Comparison of ENCODE assay signal across 16 cellular contexts in the genomic region with DNA sequence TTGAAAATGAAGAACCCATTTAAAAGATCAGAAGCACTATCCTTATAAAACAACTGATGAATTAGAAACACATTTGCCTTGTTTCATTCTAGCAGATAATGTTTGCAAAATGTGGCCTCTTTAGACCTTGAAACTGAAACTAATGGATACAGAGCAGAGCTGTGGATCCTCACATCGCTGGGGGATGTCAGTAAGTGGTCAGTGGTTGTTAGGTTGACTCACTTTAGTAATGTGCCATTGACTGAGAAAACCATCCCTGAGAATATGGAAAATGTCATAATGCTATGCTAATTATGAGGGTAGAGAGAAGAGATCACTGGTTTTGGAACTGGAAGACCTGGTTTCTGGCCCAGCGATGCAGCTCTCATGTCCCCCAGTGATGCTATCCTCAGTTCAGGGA.
DNase-seq lines count a peak whose midpoint lies in the region; ATAC-seq and TF ChIP-seq lines count a peak whose summit lies in the region.
"Had no signal": no experiment of that assay in that cellular context is flagged by ENCODE, and none has a peak within 500 bp of the region (broad histone marks: within the 10 kb centered on the region; RNA-seq: fewer than 3 reads in every experiment).

No MANE protein-coding gene starts in this region.

- intact Hi-C loops in ascending aorta (cut with DNase I): no loop called here

- H4K8ac ChIP-seq in mesenchymal stem cell (ENCODE audit: low read length): no peak overlapping the region

- H3K14ac ChIP-seq in mesenchymal stem cell (ENCODE audit: low read length in 2 of 2): no peak overlapping the region

- no peak overlapping the region for H4K91ac ChIP-seq in mesenchymal stem cell (ENCODE audit: low read length)

- no peak overlapping the region for H3K9ac ChIP-seq in mesenchymal stem cell (ENCODE audit: low read length)

- H3K27me3 Mint-ChIP-seq in activated T-helper 17 cell treated with anti-CD3 and anti-CD28 coated beads, Interleukin-2, amount 50 U/mL, for 72 hours: peaks cover 3% of the 10 kb centered on the region
- H3K27me3 Mint-ChIP-seq in stimulated activated naive CD8-positive, alpha-beta T cell treated with anti-CD3 and anti-CD28 coated beads, Interleukin-15, amount 100 ng/mL, for 72 hours: no peaks in the 10 kb centered on the region

- H3K4me1 Mint-ChIP-seq in activated T-helper 17 cell treated with anti-CD3 and anti-CD28 coated beads, Interleukin-2, amount 50 U/mL, for 72 hours: no peaks in the 10 kb centered on the region
- H3K4me1 Mint-ChIP-seq in stimulated activated naive CD8-positive, alpha-beta T cell treated with anti-CD3 and anti-CD28 coated beads, Interleukin-15, amount 100 ng/mL, for 72 hours: peaks cover 8% of the 10 kb centered on the region

- H3K9me3 Mint-ChIP-seq in activated naive CD4-positive, alpha-beta T cell treated with anti-CD3 and anti-CD28 coated beads, Interleukin-2, amount 50 U/mL, for 72 hours: no peaks in the 10 kb centered on the region
- no peaks in the 10 kb centered on the region for H3K9me3 Mint-ChIP-seq in activated T-helper 17 cell treated with anti-CD3 and anti-CD28 coated beads, Interleukin-2, amount 50 U/mL, for 72 hours
- no peaks in the 10 kb centered on the region for H3K9me3 Mint-ChIP-seq in stimulated activated naive CD8-positive, alpha-beta T cell treated with anti-CD3 and anti-CD28 coated beads, Interleukin-15, amount 100 ng/mL, for 72 hours

- no peak overlapping the region for H3K4me3 Mint-ChIP-seq in activated T-helper 17 cell treated with anti-CD3 and anti-CD28 coated beads, Interleukin-2, amount 50 U/mL, for 72 hours
- no peak overlapping the region for H3K4me3 Mint-ChIP-seq in stimulated activated naive CD8-positive, alpha-beta T cell treated with anti-CD3 and anti-CD28 coated beads, Interleukin-15, amount 100 ng/mL, for 72 hours

- H3K4me2 ChIP-seq in mesenchymal stem cell (ENCODE audit: low read length, poor library complexity, severe bottlenecking): no peak overlapping the region

- H3K27ac Mint-ChIP-seq in activated naive CD4-positive, alpha-beta T cell treated with anti-CD3 and anti-CD28 coated beads, Interleukin-2, amount 50 U/mL, for 72 hours: no peak overlapping the region
- no peak overlapping the region for H3K27ac Mint-ChIP-seq in activated T-helper 17 cell treated with anti-CD3 and anti-CD28 coated beads, Interleukin-2, amount 50 U/mL, for 72 hours
- H3K27ac Mint-ChIP-seq in stimulated activated naive CD8-positive, alpha-beta T cell treated with anti-CD3 and anti-CD28 coated beads, Interleukin-15, amount 100 ng/mL, for 72 hours: no peak overlapping the region

- no peak overlapping the region for H2BK15ac ChIP-seq in mesenchymal stem cell (ENCODE audit: low read depth, poor library complexity, severe bottlenecking)

- H2BK120ac ChIP-seq in mesenchymal stem cell (ENCODE audit: low read depth, low read length): no peak overlapping the region

- no peaks in the 10 kb centered on the region for H3K4me1 ChIP-seq in mesenchymal stem cell (ENCODE audit: control insufficient read depth, insufficient read depth, low read depth, low read length)
- H3K4me1 ChIP-seq in ascending aorta: no peaks in the 10 kb centered on the region

- DNase-seq in activated naive CD4-positive, alpha-beta T cell treated with anti-CD3 and anti-CD28 coated beads, Interleukin-2, amount 50 U/mL, for 72 hours (ENCODE audit: low spot score in 2 of 2): no peak
- DNase-seq in activated naive CD4-positive, alpha-beta T cell (lab: John Stamatoyannopoulos, UW): no peak
- DNase-seq in mesenchymal stem cell (peak; percentile 33), ascending aorta (ENCODE audit: low spot score in 2 of 2) (no peak), midbrain (lab: John Stamatoyannopoulos, UW) (no peak)
- peak in 1 of 2 donors; percentile 47 for DNase-seq in stimulated activated naive CD8-positive, alpha-beta T cell treated with anti-CD3 and anti-CD28 coated beads, Interleukin-15, amount 100 ng/mL, for 72 hours
- DNase-seq: AML-193, GOT3, IMR-90, Kasumi-1, NCI-H1436 treated with DMSO at 0.1 percent for 48 hours, NCI-H2081, NCI-H510A treated with DMSO at 0.1 percent for 48 hours, SHP77 treated with DMSO at 0.1 percent for 48 hours had no signal

- peak; percentile 61 to 78 for ATAC-seq in activated naive CD4-positive, alpha-beta T cell treated with anti-CD3 and anti-CD28 coated beads, Interleukin-2, amount 50 U/mL, for 72 hours
- ATAC-seq in activated T-helper 17 cell treated with anti-CD3 and anti-CD28 coated beads, Interleukin-2, amount 50 U/mL, for 72 hours (replicated peaks): peak; percentile 75
- ATAC-seq in stimulated activated naive CD8-positive, alpha-beta T cell treated with anti-CD3 and anti-CD28 coated beads, Interleukin-15, amount 100 ng/mL, for 72 hours: peak; percentile 97
- no peak for ATAC-seq in GM18511 (IDR thresholded peaks at IDR 0.05; ENCODE audit: unreplicated experiment)

- H3K4me3 ChIP-seq in mesenchymal stem cell (ENCODE audit: insufficient read depth in 1 of 2, low read depth in 1 of 2, low read length in 2 of 2) (no peak overlapping the region), ascending aorta (no peak overlapping the region)

- peaks cover 3% of the 10 kb centered on the region for H3K79me1 ChIP-seq in mesenchymal stem cell (replicated peaks; ENCODE audit: low read length, poor library complexity, severe bottlenecking)

- WGBS in mesenchymal stem cell: 98% methylated on average over 2 of the region's 2 CpGs

- no peak overlapping the region for H2BK12ac ChIP-seq in mesenchymal stem cell (ENCODE audit: low read length in 2 of 2)

- H3K27ac ChIP-seq in mesenchymal stem cell (ENCODE audit: low read length, poor library complexity, severe bottlenecking) (no peak overlapping the region), ascending aorta (no peak overlapping the region)

- no peak overlapping the region for H3K23ac ChIP-seq in mesenchymal stem cell (ENCODE audit: low read length in 2 of 2)

- TF ChIP-seq CTCF in ascending aorta (IDR thresholded peaks at IDR 0.05): no peak

- no peaks in the 10 kb centered on the region for H3K36me3 Mint-ChIP-seq in activated naive CD4-positive, alpha-beta T cell treated with anti-CD3 and anti-CD28 coated beads, Interleukin-2, amount 50 U/mL, for 72 hours
- H3K36me3 Mint-ChIP-seq in activated T-helper 17 cell treated with anti-CD3 and anti-CD28 coated beads, Interleukin-2, amount 50 U/mL, for 72 hours (ENCODE audit: low read depth): no peaks in the 10 kb centered on the region

- H3K4ac ChIP-seq in mesenchymal stem cell (ENCODE audit: low read depth in 1 of 2, low read length in 2 of 2): no peak overlapping the region

- H3K9me3 ChIP-seq in mesenchymal stem cell (ENCODE audit: control insufficient read depth, low read length): no peaks in the 10 kb centered on the region
- no peaks in the 10 kb centered on the region for H3K9me3 ChIP-seq in ascending aorta

- H3K36me3 ChIP-seq in mesenchymal stem cell (ENCODE audit: control insufficient read depth in 1 of 2, insufficient read depth in 2 of 2, low read depth in 1 of 2, low read length in 2 of 2): peaks cover 24 to 96% of the 10 kb centered on the region in 2 experiments
- peaks cover 11 to 22% of the 10 kb centered on the region in 2 donors for H3K36me3 ChIP-seq in ascending aorta

- peak overlapping the region in 1 of 2 experiments; percentile 24 for H3K18ac ChIP-seq in mesenchymal stem cell (ENCODE audit: low read depth in 1 of 2, low read length in 2 of 2)

- H3K27me3 ChIP-seq in mesenchymal stem cell (ENCODE audit: control insufficient read depth in 1 of 2, insufficient read depth in 1 of 2, low read length in 2 of 2) (no peaks in the 10 kb centered on the region), ascending aorta (no peaks in the 10 kb centered on the region)

- no peak overlapping the region for H2BK5ac ChIP-seq in mesenchymal stem cell (ENCODE audit: low read depth, low read length, poor library complexity, severe bottlenecking)

- H2AFZ ChIP-seq in mesenchymal stem cell (ENCODE audit: low read depth, low read length): no peak overlapping the region

- no peak overlapping the region for H2AK5ac ChIP-seq in mesenchymal stem cell (ENCODE audit: low read length, severe bottlenecking)
